In genomic region chr17:70365098-70365583, GRCh38 we compare ENCODE assay signal across 8 cellular contexts.
DNase-seq lines count a peak whose midpoint lies in the region; ATAC-seq and TF ChIP-seq lines count a peak whose summit lies in the region.

No MANE protein-coding gene starts in this region.

- no peaks in the 10 kb centered on the region for H3K9me3 Mint-ChIP-seq in GM23338

- H3K4me1 Mint-ChIP-seq in GM23338, result peaks cover 17% of the 10 kb centered on the region

- no peaks in the 10 kb centered on the region for H3F3A ChIP-seq in GM23338 (replicated peaks; ENCODE audit: low read depth)

- 6 to 19% (median 8%) methylated on average over 2 of the region's 2 CpGs for WGBS in spleen, 5 donors

- no peaks in the 10 kb centered on the region for H3K36me3 Mint-ChIP-seq in GM23338 (ENCODE audit: low read depth)

- DNase-seq in GM12864 (ENCODE audit: low read depth) (peak; percentile 31), GM23338 (ENCODE audit: low spot score) (no peak), MV-4-11 (lab: John Stamatoyannopoulos, UW) (peak; percentile 73), lower lobe of right lung (no peak), spleen (no peak), ascending aorta (ENCODE audit: low spot score in 2 of 2) (no peak), NCI-H2171 (lab: John Stamatoyannopoulos, UW) (no peak), NCI-H1105 treated with DMSO at 0.1 percent for 48 hours (lab: John Stamatoyannopoulos, UW) (no peak)

- no peak for TF ChIP-seq CTCF in GM12864 (IDR thresholded peaks at IDR 0.05; ENCODE audit: low read depth, low read length, missing control alignments)
- no peak for TF ChIP-seq CTCF in GM23338 (conservative IDR thresholded peaks at IDR 0.05; ENCODE audit: low read depth in 2 of 2)
- no peak for TF ChIP-seq CTCF in lower lobe of right lung (IDR thresholded peaks at IDR 0.05)
- no peak for TF ChIP-seq CTCF in spleen (IDR thresholded peaks at IDR 0.05 in 8 of 11, conservative IDR thresholded peaks at IDR 0.05 in 3 of 11)
- TF ChIP-seq CTCF in ascending aorta (IDR thresholded peaks at IDR 0.05), result no peak

- no peak overlapping the region; the same call in 1 of the 2 replicates for H3K4me2 ChIP-seq in GM23338

- no peaks in the 10 kb centered on the region for H3K79me2 ChIP-seq in GM23338 (replicated peaks; ENCODE audit: insufficient read depth)

- peaks cover 3% of the 10 kb centered on the region for H3K27me3 Mint-ChIP-seq in GM23338 (ENCODE audit: insufficient read depth, low read depth, poor library complexity)

- TF ChIP-seq POLR2A in spleen (IDR thresholded peaks at IDR 0.05), result no peak

- no peaks in the 10 kb centered on the region for H4K20me1 ChIP-seq in GM23338 (replicated peaks; ENCODE audit: insufficient read depth)

- H3K4me3 ChIP-seq in GM12864 (ENCODE audit: low read depth, low read length), result no peak overlapping the region
- no peak overlapping the region for H3K4me3 ChIP-seq in GM23338
- no peak overlapping the region for H3K4me3 ChIP-seq in lower lobe of right lung
- H3K4me3 ChIP-seq in spleen, result no peak overlapping the region
- H3K4me3 ChIP-seq in ascending aorta, result no peak overlapping the region

- H2AFZ ChIP-seq in GM23338, result 0 out of 2 replicates have a peak overlapping the region, but pooled peaks have one; percentile 12

- H3K27ac ChIP-seq in GM23338 (ENCODE audit: low read depth) (no peak overlapping the region), lower lobe of right lung (no peak overlapping the region), spleen (peak overlapping the region in 3 of 8 donors; percentile 15 to 47 (median 31)), ascending aorta (no peak overlapping the region)

- H3K36me3 ChIP-seq in GM23338 (ENCODE audit: insufficient read depth) (no peaks in the 10 kb centered on the region), lower lobe of right lung (no peaks in the 10 kb centered on the region), spleen (no peaks in the 10 kb centered on the region), ascending aorta (no peaks in the 10 kb centered on the region)

- H3K27ac Mint-ChIP-seq in GM23338, result no peak overlapping the region

- intact Hi-C loops in lower lobe of right lung (cut with DNase I) (no loop called here), spleen (cut with DNase I; ENCODE audit: low total_unique reads) (no loop called here), ascending aorta (cut with DNase I) (no loop called here)

- peaks cover 24% of the 10 kb centered on the region for H3K4me1 ChIP-seq in GM23338 (ENCODE audit: insufficient read depth)
- no peaks in the 10 kb centered on the region for H3K4me1 ChIP-seq in lower lobe of right lung
- peaks cover 0 to 5% (median 0%) of the 10 kb centered on the region in 6 donors for H3K4me1 ChIP-seq in spleen
- no peaks in the 10 kb centered on the region for H3K4me1 ChIP-seq in ascending aorta

- H3K9me3 ChIP-seq in lower lobe of right lung, result no peaks in the 10 kb centered on the region
- H3K9me3 ChIP-seq in spleen, result no peaks in the 10 kb centered on the region
- H3K9me3 ChIP-seq in ascending aorta, result no peaks in the 10 kb centered on the region

- no peak for ATAC-seq in GM23338
- ATAC-seq in lower lobe of right lung, result peak; percentile 55 to 65

- H3K27me3 ChIP-seq in GM23338 (ENCODE audit: insufficient read depth), result no peaks in the 10 kb centered on the region
- no peaks in the 10 kb centered on the region for H3K27me3 ChIP-seq in lower lobe of right lung (ENCODE audit: low read depth)
- no peaks in the 10 kb centered on the region for H3K27me3 ChIP-seq in spleen (replicated peaks in 1 of 7)
- H3K27me3 ChIP-seq in ascending aorta, result no peaks in the 10 kb centered on the region

- no peak overlapping the region for H3K4me3 Mint-ChIP-seq in GM23338

- H3K9me2 ChIP-seq in GM23338 (ENCODE audit: insufficient read depth), result no peaks in the 10 kb centered on the region

TF ChIP-seq in GM23338, 12 proteins besides CTCF, POLR2A, EP300 and RAD21:
- TF ChIP-seq NANOG (IDR thresholded peaks at IDR 0.05; ENCODE audit: borderline replicate concordance), result no peak

Comparison
In these comparisons a context has a peak if more than half of its experiments do, and no peak if none do; other contexts are left out.
1. DNase-seq: peak in GM12864 (single experiment) and MV-4-11 (single experiment); none in GM23338 (single experiment), lower lobe of right lung (single experiment), spleen (single experiment), ascending aorta (0 of 2), NCI-H2171 (single experiment) and NCI-H1105 treated with DMSO at 0.1 percent for 48 hours (single experiment).